In the genomic region with DNA sequence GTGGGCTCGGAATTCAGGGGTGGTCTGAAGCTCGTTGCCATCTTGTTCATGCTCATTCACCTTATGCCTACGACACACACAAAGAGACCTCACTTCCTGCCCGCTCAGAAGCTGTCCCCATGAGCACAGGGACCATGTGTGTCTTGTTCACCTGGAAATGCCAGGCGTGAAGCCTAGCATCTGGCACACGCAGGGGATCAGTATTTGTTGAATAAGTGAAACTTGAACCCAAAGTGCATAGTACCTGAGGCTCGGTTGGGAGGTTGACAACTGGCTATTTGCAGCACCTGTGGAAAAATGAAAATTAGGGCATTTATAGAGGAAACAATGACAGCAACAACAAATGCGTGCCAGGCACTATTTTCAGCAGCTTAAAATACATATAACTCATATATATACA, we compare ENCODE assay signal across 30 cellular contexts. TPM values are rescaled to one million over a fixed set of nuclear protein-coding genes. Genes with fewer than 3 reads are reported as not detected.
"Had no signal": no experiment of that assay in that cellular context is flagged by ENCODE, and none has a peak within 500 bp of the region (broad histone marks: within the 10 kb centered on the region; RNA-seq: fewer than 3 reads in every experiment).

No MANE protein-coding gene starts in this region.

- H3K27me3 Mint-ChIP-seq: stimulated activated memory B cell treated with anti-CD40 and anti-IgM and Interleukin-4, amounts not matched to agents 10 μg/mL and 1 μg/mL and 100 μg/mL, for 72 hours; stimulated activated naive B cell treated with anti-CD40 and anti-IgM and Interleukin-4, amounts not matched to agents 10 μg/mL and 1 μg/mL and 100 μg/mL, for 72 hours; stimulated activated naive CD8-positive, alpha-beta T cell treated with anti-CD3 and anti-CD28 coated beads, Interleukin-15, amount 100 ng/mL, for 72 hours; stimulated activated naive CD8-positive, alpha-beta T cell treated with anti-CD3 and anti-CD28 coated beads, Interleukin-15, Interleukin-2, amounts not matched to agents 100 ng/mL and 50 ng/mL, for 24 hours; type B pancreatic cell had no signal

- DNase-seq: stimulated activated CD4-positive, alpha-beta T cell treated with anti-CD3 and anti-CD28 coated beads, Interleukin-2, amount 100 ng/mL, for 48 hours; stimulated activated CD4-positive, alpha-beta T cell treated with anti-CD3 and anti-CD28 coated beads, Interleukin-4, amount 100 ng/mL, for 1 hour; stimulated activated CD4-positive, alpha-beta T cell treated with anti-CD3 and anti-CD28 coated beads, Interleukin-4, amount 100 ng/mL, for 24 hours; stimulated activated CD4-positive, alpha-beta T cell treated with anti-CD3 and anti-CD28 coated beads, Interleukin-4, amount 100 ng/mL, for 4 hours; stimulated activated CD8-positive, alpha-beta memory T cell treated with anti-CD3 and anti-CD28 coated beads, Interleukin-4, amount 100 ng/mL, for 48 hours; stimulated activated naive B cell treated with anti-CD40 and anti-IgM and Interleukin-4, amounts not matched to agents 10 μg/mL and 1 μg/mL and 100 μg/mL, for 72 hours; stimulated activated naive CD4-positive, alpha-beta T cell; stimulated activated naive CD4-positive, alpha-beta T cell treated with Interleukin-2 at 50 U/mL for 16 hours; stimulated activated naive CD8-positive, alpha-beta T cell treated with anti-CD3 and anti-CD28 coated beads, Interleukin-15, amount 100 ng/mL, for 72 hours; stimulated activated naive CD8-positive, alpha-beta T cell treated with anti-CD3 and anti-CD28 coated beads, Interleukin-15, Interleukin-2, amounts not matched to agents 100 U/mL and 50 U/mL, for 24 hours; stomach; substantia nigra; testis; thyroid gland; tibial artery; transverse colon; trophoblast cell; upper lobe of left lung; upper lobe of right lung; uterus had no signal

- H3K27ac Mint-ChIP-seq: stimulated activated effector memory CD8-positive, alpha-beta T cell treated with anti-CD3 and anti-CD28 coated beads, Interleukin-12 subunit alpha, Interleukin-12 subunit beta, amount 100 ng/mL, for 72 hours; stimulated activated memory B cell treated with anti-CD40 and anti-IgM and Interleukin-4, amounts not matched to agents 10 μg/mL and 1 μg/mL and 100 μg/mL, for 72 hours; stimulated activated naive B cell treated with anti-CD40 and anti-IgM and Interleukin-4, amounts not matched to agents 10 μg/mL and 1 μg/mL and 100 μg/mL, for 72 hours; stimulated activated naive CD8-positive, alpha-beta T cell treated with anti-CD3 and anti-CD28 coated beads, Interleukin-15, Interleukin-2, amounts not matched to agents 100 ng/mL and 50 ng/mL, for 24 hours; type B pancreatic cell had no signal

- H3K9me3 Mint-ChIP-seq: stimulated activated effector memory CD8-positive, alpha-beta T cell treated with anti-CD3 and anti-CD28 coated beads, Interleukin-12 subunit alpha, Interleukin-12 subunit beta, amount 100 ng/mL, for 72 hours; stimulated activated memory B cell treated with anti-CD40 and anti-IgM and Interleukin-4, amounts not matched to agents 10 μg/mL and 1 μg/mL and 100 μg/mL, for 72 hours; stimulated activated naive B cell treated with anti-CD40 and anti-IgM and Interleukin-4, amounts not matched to agents 10 μg/mL and 1 μg/mL and 100 μg/mL, for 72 hours; stimulated activated naive CD8-positive, alpha-beta T cell treated with anti-CD3 and anti-CD28 coated beads, Interleukin-15, amount 100 ng/mL, for 72 hours; stimulated activated naive CD8-positive, alpha-beta T cell treated with anti-CD3 and anti-CD28 coated beads, Interleukin-15, Interleukin-2, amounts not matched to agents 100 ng/mL and 50 ng/mL, for 24 hours; type B pancreatic cell had no signal

- ATAC-seq: stimulated activated effector memory CD8-positive, alpha-beta T cell treated with anti-CD3 and anti-CD28 coated beads, Interleukin-12 subunit alpha, Interleukin-12 subunit beta, amount 100 ng/mL, for 72 hours; stimulated activated memory B cell treated with anti-CD40 and anti-IgM and Interleukin-4, amounts not matched to agents 10 μg/mL and 1 μg/mL and 100 μg/mL, for 72 hours; stimulated activated naive B cell treated with anti-CD40 and anti-IgM and Interleukin-4, amounts not matched to agents 10 μg/mL and 1 μg/mL and 100 μg/mL, for 72 hours; stimulated activated naive CD8-positive, alpha-beta T cell treated with anti-CD3 and anti-CD28 coated beads, Interleukin-15, amount 100 ng/mL, for 72 hours; stimulated activated naive CD8-positive, alpha-beta T cell treated with anti-CD3 and anti-CD28 coated beads, Interleukin-15, Interleukin-2, amounts not matched to agents 100 U/mL and 50 U/mL, for 24 hours; upper lobe of right lung had no signal

- H3K36me3 Mint-ChIP-seq: type B pancreatic cell had no signal

- H3K4me3 Mint-ChIP-seq: stimulated activated effector memory CD8-positive, alpha-beta T cell treated with anti-CD3 and anti-CD28 coated beads, Interleukin-12 subunit alpha, Interleukin-12 subunit beta, amount 100 ng/mL, for 72 hours; stimulated activated memory B cell treated with anti-CD40 and anti-IgM and Interleukin-4, amounts not matched to agents 10 μg/mL and 1 μg/mL and 100 μg/mL, for 72 hours; stimulated activated naive B cell treated with anti-CD40 and anti-IgM and Interleukin-4, amounts not matched to agents 10 μg/mL and 1 μg/mL and 100 μg/mL, for 72 hours; stimulated activated naive CD8-positive, alpha-beta T cell treated with anti-CD3 and anti-CD28 coated beads, Interleukin-15, amount 100 ng/mL, for 72 hours; stimulated activated naive CD8-positive, alpha-beta T cell treated with anti-CD3 and anti-CD28 coated beads, Interleukin-15, Interleukin-2, amounts not matched to agents 100 ng/mL and 50 ng/mL, for 24 hours; type B pancreatic cell had no signal

RNA-seq across cellular contexts. Expression of a gene that starts 32.5 kb away (rescaled TPM):
- total RNA-seq: subcutaneous adipose tissue, temporal lobe, thyroid gland, tibial nerve, upper lobe of right lung, ureter, urinary bladder, vagina had no signal
